ENCODE assay signal across 10 cellular contexts in genomic region chr1:147079400-147080012, GRCh38.
A peak's percentile ranks its signal among the peaks of the same experiment; 100 is the strongest.
DNase-seq lines count a peak whose midpoint lies in the region; ATAC-seq and TF ChIP-seq lines count a peak whose summit lies in the region.
"Had no signal": no experiment of that assay in that cellular context is flagged by ENCODE, and none has a peak within 500 bp of the region (broad histone marks: within the 10 kb centered on the region; RNA-seq: fewer than 3 reads in every experiment).

No MANE protein-coding gene starts in this region.

- H3K27ac Mint-ChIP-seq in CD8-positive, alpha-beta T cell, result no peak overlapping the region
- H3K27ac Mint-ChIP-seq in central memory CD8-positive, alpha-beta T cell (ENCODE audit: low read depth), result peak overlapping the region; percentile 42
- no peak overlapping the region for H3K27ac Mint-ChIP-seq in nephron progenitor cell

- CTCF ChIA-PET in CD8-positive, alpha-beta T cell (lab: Charles Lee), result no interaction called here

- no peak overlapping the region for H3K27ac ChIP-seq in CD8-positive, alpha-beta T cell (ENCODE audit: low read depth, low read length)
- H3K27ac ChIP-seq in HUES48 (ENCODE audit: low read depth, low read length), result no peak overlapping the region

- peaks cover 3% of the 10 kb centered on the region for H3K36me3 Mint-ChIP-seq in CD8-positive, alpha-beta T cell
- peaks cover 3% of the 10 kb centered on the region for H3K36me3 Mint-ChIP-seq in central memory CD8-positive, alpha-beta T cell (ENCODE audit: insufficient read depth)
- peaks cover 8% of the 10 kb centered on the region for H3K36me3 Mint-ChIP-seq in nephron progenitor cell (ENCODE audit: low read depth)

- H3K4me1 Mint-ChIP-seq in CD8-positive, alpha-beta T cell (ENCODE audit: low read depth), result peaks cover 28% of the 10 kb centered on the region
- peaks cover 26% of the 10 kb centered on the region for H3K4me1 Mint-ChIP-seq in central memory CD8-positive, alpha-beta T cell
- H3K4me1 Mint-ChIP-seq in nephron progenitor cell, result peaks cover 36% of the 10 kb centered on the region

- peak overlapping the region; percentile 32 for H3K4me3 ChIP-seq in CD8-positive, alpha-beta T cell (ENCODE audit: low read depth, low read length)
- peak overlapping the region; percentile 59 for H3K4me3 ChIP-seq in HUES48 (ENCODE audit: low read depth, low read length)

- DNase-seq in CD8-positive, alpha-beta T cell, result peak in 2 of 7 experiments; percentile 16 to 25
- no peak for DNase-seq in central memory CD8-positive, alpha-beta T cell (ENCODE audit: low spot score in 2 of 2)
- DNase-seq in nephron progenitor cell (peak; percentile 31), NCI-H524 (lab: John Stamatoyannopoulos, UW) (no peak), NCI-H2081 treated with DMSO at 0.1 percent for 48 hours (lab: John Stamatoyannopoulos, UW) (no peak)
- DNase-seq: KG1, NCI-H2107 had no signal

- POLR2A ChIA-PET in CD8-positive, alpha-beta T cell (lab: Charles Lee), result no interaction called here

- H3K27me3 ChIP-seq in CD8-positive, alpha-beta T cell (ENCODE audit: insufficient read depth, low read length), result peaks cover 33% of the 10 kb centered on the region
- H3K27me3 ChIP-seq in HUES48 (ENCODE audit: control insufficient read depth, insufficient read depth, low read length), result peaks cover 98% of the 10 kb centered on the region

- peak overlapping the region; percentile 65 for H3K4me3 Mint-ChIP-seq in CD8-positive, alpha-beta T cell
- peak overlapping the region; percentile 50 for H3K4me3 Mint-ChIP-seq in central memory CD8-positive, alpha-beta T cell
- peak overlapping the region; percentile 77 for H3K4me3 Mint-ChIP-seq in nephron progenitor cell

- H3K4me1 ChIP-seq in CD8-positive, alpha-beta T cell (ENCODE audit: insufficient read depth, low read length), result peaks cover 27% of the 10 kb centered on the region
- peaks cover 41% of the 10 kb centered on the region for H3K4me1 ChIP-seq in HUES48 (ENCODE audit: control insufficient read depth, insufficient read depth, low read length)

- intact Hi-C loops in CD8-positive, alpha-beta T cell (cut with DNase I, micrococcal nuclease), result loop anchor here in 1 of 2 experiments (5.0 kb wide), 1 partner anchor 93 kb away; the partner anchor contains the start of gene PRKAB2

- H3K27me3 Mint-ChIP-seq in CD8-positive, alpha-beta T cell (ENCODE audit: low read depth), result peaks cover 71% of the 10 kb centered on the region
- H3K27me3 Mint-ChIP-seq in central memory CD8-positive, alpha-beta T cell, result peaks cover 64% of the 10 kb centered on the region
- peaks cover 99% of the 10 kb centered on the region for H3K27me3 Mint-ChIP-seq in nephron progenitor cell (ENCODE audit: low read depth, poor library complexity)

- no peak for TF ChIP-seq CTCF in CD8-positive, alpha-beta T cell (IDR thresholded peaks at IDR 0.05)
- no peak for TF ChIP-seq CTCF in nephron progenitor cell (IDR thresholded peaks at IDR 0.05)

- no peak for ATAC-seq in CD8-positive, alpha-beta T cell
- ATAC-seq in central memory CD8-positive, alpha-beta T cell (replicated peaks; ENCODE audit: extremely low read depth, poor library complexity, severe bottlenecking), result no peak
- no peak for ATAC-seq in esophagus mucosa
- ATAC-seq: Panc1 had no signal

- no peaks in the 10 kb centered on the region for H3K9me3 ChIP-seq in CD8-positive, alpha-beta T cell (ENCODE audit: low read length)
- H3K9me3 ChIP-seq in HUES48 (ENCODE audit: control insufficient read depth, insufficient read depth, low read length), result no peaks in the 10 kb centered on the region

- H3K9ac ChIP-seq in HUES48 (ENCODE audit: low read depth, low read length), result no peak overlapping the region

- H3K36me3 ChIP-seq in CD8-positive, alpha-beta T cell (ENCODE audit: insufficient read depth, low read length), result no peaks in the 10 kb centered on the region
- H3K36me3 ChIP-seq in HUES48 (ENCODE audit: control insufficient read depth, insufficient read depth, low read length), result no peaks in the 10 kb centered on the region

- no peaks in the 10 kb centered on the region for H3K9me3 Mint-ChIP-seq in CD8-positive, alpha-beta T cell
- no peaks in the 10 kb centered on the region for H3K9me3 Mint-ChIP-seq in central memory CD8-positive, alpha-beta T cell
- H3K9me3 Mint-ChIP-seq in nephron progenitor cell, result peaks cover 48% of the 10 kb centered on the region
